Comparison of ENCODE assay signal across 8 cellular contexts in the genomic region with DNA sequence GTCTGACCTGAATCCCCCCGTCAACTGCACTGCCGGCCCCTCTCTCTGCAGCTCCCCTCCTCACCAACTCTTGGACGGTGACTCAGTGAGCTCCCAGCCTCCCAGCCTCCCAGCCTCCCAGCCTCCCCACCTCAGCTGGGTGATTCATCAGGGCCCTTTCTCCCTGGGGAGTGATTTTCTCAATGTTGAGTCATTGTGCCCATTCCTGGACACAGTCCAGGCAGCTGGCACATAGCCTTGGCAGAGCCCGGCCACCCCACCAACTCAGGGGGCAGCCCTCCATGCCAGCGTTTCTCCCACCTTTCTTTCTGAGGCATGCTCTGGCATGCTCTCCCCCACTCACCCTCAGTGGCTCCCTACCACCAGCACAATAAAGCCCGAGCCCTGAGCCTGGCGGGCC. TPM values are rescaled to one million over a fixed set of nuclear protein-coding genes. Genes with fewer than 3 reads are reported as not detected.
DNase-seq lines count a peak whose midpoint lies in the region; ATAC-seq and TF ChIP-seq lines count a peak whose summit lies in the region.

No MANE protein-coding gene starts in this region.

- peaks cover 8% of the 10 kb centered on the region for H3K4me1 Mint-ChIP-seq in activated CD4-positive, alpha-beta memory T cell treated with anti-CD3 and anti-CD28 coated beads, Interleukin-2, amount 10 ng/mL, durations not matched to agents 7 days and 5 days

- POLR2A ChIA-PET in activated CD4-positive, alpha-beta memory T cell treated with anti-CD3 and anti-CD28 coated beads, Interleukin-2, amount 10 ng/mL, durations not matched to agents 7 days and 5 days (lab: Charles Lee): no interaction called here

- no peaks in the 10 kb centered on the region for H3K9me3 Mint-ChIP-seq in activated CD4-positive, alpha-beta memory T cell treated with anti-CD3 and anti-CD28 coated beads, Interleukin-2, amount 10 ng/mL, durations not matched to agents 7 days and 5 days

- no peaks in the 10 kb centered on the region for H3K9me3 ChIP-seq in HAP-1

- no peaks in the 10 kb centered on the region for H3K36me3 Mint-ChIP-seq in activated CD4-positive, alpha-beta memory T cell treated with anti-CD3 and anti-CD28 coated beads, Interleukin-2, amount 10 ng/mL, durations not matched to agents 7 days and 5 days (ENCODE audit: low read depth)

- H3K4me3 ChIP-seq in AG10803 (ENCODE audit: low read length) (no peak overlapping the region), HAP-1 (peak overlapping the region; percentile 35)

- CTCF ChIA-PET in activated CD4-positive, alpha-beta memory T cell treated with anti-CD3 and anti-CD28 coated beads, Interleukin-2, amount 10 ng/mL, durations not matched to agents 7 days and 5 days (lab: Charles Lee): interaction anchor here (0.6 to 3.2 kb wide), 6 partner anchors 14 to 320 kb away, joined by 3 to 29 read pairs (median 4); no protein-coding TSS in a partner anchor

- DNase-seq in AG10803 (ENCODE audit: low read depth) (peak; percentile 12), HAP-1 (ENCODE audit: low spot score in 2 of 2) (no peak), islet precursor cell (peak; percentile 63), pons (ENCODE audit: low spot score) (no peak), superior temporal gyrus (ENCODE audit: extremely low spot score) (no peak)
- DNase-seq in activated CD4-positive, alpha-beta memory T cell treated with anti-CD3 and anti-CD28 coated beads, Interleukin-2, amount 10 ng/mL, durations not matched to agents 7 days and 5 days: no peak
- no peak for DNase-seq in activated CD4-positive, alpha-beta T cell treated with anti-CD3 and anti-CD28 coated beads for 1 hour

- peaks cover 3% of the 10 kb centered on the region; the same call in 1 of the 2 replicates for H3K4me1 ChIP-seq in HAP-1

- no peak for ATAC-seq in GM18519 (IDR thresholded peaks at IDR 0.05; ENCODE audit: low FRiP score, unreplicated experiment)

- peaks cover 14% of the 10 kb centered on the region for H3K27me3 ChIP-seq in HAP-1 (ENCODE audit: low read depth)

- peak overlapping the region; percentile 11 for H3K4me3 Mint-ChIP-seq in activated CD4-positive, alpha-beta memory T cell treated with anti-CD3 and anti-CD28 coated beads, Interleukin-2, amount 10 ng/mL, durations not matched to agents 7 days and 5 days

- no peak overlapping the region for H3K27ac Mint-ChIP-seq in activated CD4-positive, alpha-beta memory T cell treated with anti-CD3 and anti-CD28 coated beads, Interleukin-2, amount 10 ng/mL, durations not matched to agents 7 days and 5 days

- H3K36me3 ChIP-seq in HAP-1 (replicated peaks): no peaks in the 10 kb centered on the region

- TF ChIP-seq CTCF in AG10803 (conservative IDR thresholded peaks at IDR 0.05; ENCODE audit: low read length): no peak

- peaks cover 3% of the 10 kb centered on the region for H3K27me3 Mint-ChIP-seq in activated CD4-positive, alpha-beta memory T cell treated with anti-CD3 and anti-CD28 coated beads, Interleukin-2, amount 10 ng/mL, durations not matched to agents 7 days and 5 days

- in situ Hi-C loops in HAP-1 (cut with MboI; ENCODE audit: low sequenced_read_pairs): no loop called here

RNA-seq across cellular contexts. Expression of a gene that starts 30.7 kb away (rescaled TPM):
- total RNA-seq in activated CD4-positive, alpha-beta memory T cell treated with anti-CD3 and anti-CD28 coated beads, Interleukin-2, amount 10 ng/mL, durations not matched to agents 7 days and 5 days: 1 to 10 TPM in 1 of 2 experiments, under 1 TPM in 1; 0.93 to 1.8 TPM

Comparison
In these comparisons a context has a peak if more than half of its experiments do, and no peak if none do; other contexts are left out.
1. DNase-seq: peak in AG10803 (single experiment) and islet precursor cell (single experiment); none in HAP-1 (0 of 2), activated CD4-positive, alpha-beta memory T cell treated with anti-CD3 and anti-CD28 coated beads, Interleukin-2, amount 10 ng/mL, durations not matched to agents 7 days and 5 days (single experiment), pons (single experiment), activated CD4-positive, alpha-beta T cell treated with anti-CD3 and anti-CD28 coated beads for 1 hour (single experiment) and superior temporal gyrus (single experiment).